ENCODE assay signal across 8 cellular contexts in the genomic region with DNA sequence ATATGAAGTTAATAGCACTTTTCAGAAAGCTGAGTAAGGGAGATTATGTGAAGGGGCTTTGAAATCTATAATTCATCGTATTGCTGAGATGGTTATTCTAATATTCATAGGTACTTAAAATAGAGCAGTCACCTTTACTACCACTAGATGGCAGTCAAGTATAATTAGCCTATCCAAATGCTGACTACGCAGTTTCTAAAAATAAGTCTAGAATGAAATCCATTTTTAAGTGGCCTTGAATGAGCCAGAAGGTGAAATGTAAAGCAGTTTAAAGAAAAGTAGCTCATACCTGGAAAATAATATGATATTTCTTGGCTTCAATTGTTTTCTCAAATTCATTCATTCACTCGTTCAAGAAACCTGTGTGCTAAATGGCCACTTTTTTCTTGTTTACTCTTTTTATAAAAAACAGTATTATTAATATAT.
A peak's percentile ranks its signal among the peaks of the same experiment; 100 is the strongest.
DNase-seq lines count a peak whose midpoint lies in the region; ATAC-seq and TF ChIP-seq lines count a peak whose summit lies in the region.

No MANE protein-coding gene starts in this region.

- H3K9me3 ChIP-seq in DND-41 (ENCODE audit: insufficient read depth, low read length, severe bottlenecking), result no peaks in the 10 kb centered on the region
- H3K9me3 ChIP-seq in SU-DHL-6 (ENCODE audit: insufficient read depth, low read length), result no peaks in the 10 kb centered on the region

- no peak overlapping the region for H3K27ac Mint-ChIP-seq in progenitor cell of endocrine pancreas

- H3K27me3 Mint-ChIP-seq in progenitor cell of endocrine pancreas, result peaks cover 31% of the 10 kb centered on the region

- H3K27ac ChIP-seq in DND-41 (ENCODE audit: low read length) (no peak overlapping the region), SU-DHL-6 (ENCODE audit: low read depth, low read length) (no peak overlapping the region)

- H3K79me2 ChIP-seq in DND-41 (ENCODE audit: insufficient read depth, low read length) (no peaks in the 10 kb centered on the region), SU-DHL-6 (ENCODE audit: insufficient read depth, low read length) (no peaks in the 10 kb centered on the region)

- H3F3A ChIP-seq in SU-DHL-6 (ENCODE audit: insufficient read depth), result no peaks in the 10 kb centered on the region

- TF ChIP-seq CTCF in DND-41 (IDR thresholded peaks at IDR 0.05; ENCODE audit: borderline replicate concordance, extremely low read depth, low read length, poor library complexity, severe bottlenecking) (peak; percentile 85), SU-DHL-6 (IDR thresholded peaks at IDR 0.05; ENCODE audit: insufficient read depth, low read length, poor library complexity, severe bottlenecking) (peak; percentile 76), foreskin fibroblast (IDR thresholded peaks at IDR 0.05; ENCODE audit: low read depth, low read length) (peak; percentile 55), progenitor cell of endocrine pancreas (IDR thresholded peaks at IDR 0.05; ENCODE audit: unreplicated experiment) (peak; percentile 89)

- H3K9ac ChIP-seq in DND-41 (ENCODE audit: low read depth, low read length) (no peak overlapping the region), SU-DHL-6 (ENCODE audit: low read length) (no peak overlapping the region)

- DNase-seq in DND-41 (no peak), HuH-7 (ENCODE audit: low spot score) (peak; percentile 28), foreskin fibroblast (peak; percentile 19 to 72), progenitor cell of endocrine pancreas (ENCODE audit: low spot score, unreplicated experiment) (no peak)
- no peak for DNase-seq in stimulated activated CD4-positive, alpha-beta T cell treated with anti-CD3 and anti-CD28 coated beads, Interleukin-4, amount 100 ng/mL, for 24 hours

- H3K9me2 ChIP-seq in SU-DHL-6 (replicated peaks; ENCODE audit: insufficient read depth, low read length), result no peaks in the 10 kb centered on the region

- no peak overlapping the region for H2AFZ ChIP-seq in DND-41 (ENCODE audit: low read depth, low read length)
- no peak overlapping the region for H2AFZ ChIP-seq in SU-DHL-6 (ENCODE audit: low read depth, low read length, severe bottlenecking)

- H4K20me1 ChIP-seq in DND-41 (ENCODE audit: insufficient read depth, low read length) (no peaks in the 10 kb centered on the region), SU-DHL-6 (ENCODE audit: low read depth, low read length) (no peaks in the 10 kb centered on the region)

- H3K4me1 Mint-ChIP-seq in progenitor cell of endocrine pancreas (ENCODE audit: low read depth), result no peaks in the 10 kb centered on the region

- H3K27me3 ChIP-seq in DND-41 (ENCODE audit: insufficient read depth, low read length, poor library complexity), result peaks cover 5% of the 10 kb centered on the region
- no peaks in the 10 kb centered on the region for H3K27me3 ChIP-seq in SU-DHL-6 (ENCODE audit: low read length)

- H3K36me3 Mint-ChIP-seq in progenitor cell of endocrine pancreas (ENCODE audit: insufficient read depth), result no peaks in the 10 kb centered on the region

- H3K4me3 Mint-ChIP-seq in progenitor cell of endocrine pancreas (ENCODE audit: low read depth), result no peak overlapping the region

- no peaks in the 10 kb centered on the region for H3K9me3 Mint-ChIP-seq in progenitor cell of endocrine pancreas (ENCODE audit: low read depth)

- H3K36me3 ChIP-seq in DND-41 (ENCODE audit: insufficient read depth, low read length) (no peaks in the 10 kb centered on the region), SU-DHL-6 (ENCODE audit: low read length) (no peaks in the 10 kb centered on the region)

- no peaks in the 10 kb centered on the region for H3K4me1 ChIP-seq in DND-41 (ENCODE audit: insufficient read depth, low read length)

- H3K4me2 ChIP-seq in DND-41 (ENCODE audit: insufficient read depth, low read length) (no peak overlapping the region), SU-DHL-6 (ENCODE audit: low read depth, low read length, poor library complexity, severe bottlenecking) (no peak overlapping the region)

- H3K4me3 ChIP-seq in DND-41 (ENCODE audit: low read depth in 1 of 2, low read length in 2 of 2) (no peak overlapping the region), SU-DHL-6 (ENCODE audit: insufficient read depth, low read length, poor library complexity, severe bottlenecking) (no peak overlapping the region), foreskin fibroblast (ENCODE audit: low read depth in 1 of 2, low read length in 2 of 2) (no peak overlapping the region)

- ATAC-seq in DND-41 (ENCODE audit: insufficient read depth, low read depth) (peak; percentile 70; the same call in 1 of the 3 replicates), GM19351 (IDR thresholded peaks at IDR 0.05; ENCODE audit: unreplicated experiment) (peak; percentile 88), HG03460 (IDR thresholded peaks at IDR 0.05; ENCODE audit: unreplicated experiment) (no peak)

Comparison
In these comparisons a context has a peak if more than half of its experiments do, and no peak if none do; other contexts are left out.
1. DNase-seq: peak in HuH-7 (single experiment) and foreskin fibroblast (2 of 2); none in DND-41 (single experiment), progenitor cell of endocrine pancreas (single experiment) and stimulated activated CD4-positive, alpha-beta T cell treated with anti-CD3 and anti-CD28 coated beads, Interleukin-4, amount 100 ng/mL, for 24 hours (single experiment).
2. Peak in every context shown above with its lines, with median percentiles within 50 percentile points of each other: CTCF ChIP-seq.